8 cellular contexts compared by ENCODE assay signal in genomic region chr17:1725642-1726511, GRCh38. TPM values are rescaled to one million over a fixed set of nuclear protein-coding genes. Genes with fewer than 3 reads are reported as not detected.
A peak's percentile ranks its signal among the peaks of the same experiment; 100 is the strongest.
DNase-seq lines count a peak whose midpoint lies in the region; ATAC-seq and TF ChIP-seq lines count a peak whose summit lies in the region.

No MANE protein-coding gene starts in this region.

- POLR2A ChIA-PET in SK-N-SH (lab: Yijun Ruan, JAX) = interaction anchor here (1.6 kb wide), 2 partner anchors 9 to 58 kb away, joined by 5 read pairs; no protein-coding TSS in a partner anchor
- POLR2A ChIA-PET in activated CD4-positive, alpha-beta memory T cell treated with anti-CD3 and anti-CD28 coated beads, Interleukin-2, amount 10 ng/mL, durations not matched to agents 7 days and 5 days (lab: Charles Lee) = interaction anchor here (0.7 to 5.5 kb wide), 4 partner anchors 11 to 578 kb away, joined by 3 to 56 read pairs (median 4); partner anchors contain the start of gene SRR

- DNase-seq in SK-N-SH = peak; percentile 20
- no peak for DNase-seq in activated CD4-positive, alpha-beta memory T cell treated with anti-CD3 and anti-CD28 coated beads, Interleukin-2, amount 10 ng/mL, durations not matched to agents 7 days and 5 days
- no peak for DNase-seq in smooth muscle cell (lab: John Stamatoyannopoulos, UW; ENCODE audit: unreplicated experiment)
- DNase-seq in NCI-H128 (lab: John Stamatoyannopoulos, UW; ENCODE audit: unreplicated experiment) = no peak

- H3K4me3 ChIP-seq in SK-N-SH (ENCODE audit: low read depth in 2 of 2, low read length in 1 of 2) = peak overlapping the region in 1 of 2 experiments; percentile 68; a peak in 1 of 4 replicates
- H3K4me3 ChIP-seq in iPS-18c (ENCODE audit: insufficient read depth, low read depth, low read length) = peak overlapping the region; percentile 71; the same call in 1 of the 2 replicates
- H3K4me3 ChIP-seq in smooth muscle cell = no peak overlapping the region

- H3K9ac ChIP-seq in SK-N-SH (no peak overlapping the region), smooth muscle cell (ENCODE audit: low read depth) (no peak overlapping the region)

- H3K4me3 Mint-ChIP-seq in activated CD4-positive, alpha-beta memory T cell treated with anti-CD3 and anti-CD28 coated beads, Interleukin-2, amount 10 ng/mL, durations not matched to agents 7 days and 5 days = peak overlapping the region; percentile 72

- H3K27me3 ChIP-seq in SK-N-SH (ENCODE audit: insufficient read depth) (no peaks in the 10 kb centered on the region), smooth muscle cell (ENCODE audit: low read depth) (no peaks in the 10 kb centered on the region)

- no peaks in the 10 kb centered on the region for H3K27me3 Mint-ChIP-seq in activated CD4-positive, alpha-beta memory T cell treated with anti-CD3 and anti-CD28 coated beads, Interleukin-2, amount 10 ng/mL, durations not matched to agents 7 days and 5 days

- no peak for TF ChIP-seq RAD21 in SK-N-SH (IDR thresholded peaks at IDR 0.05; ENCODE audit: low read length)

- H4K20me1 ChIP-seq in SK-N-SH (ENCODE audit: insufficient read depth) (no peaks in the 10 kb centered on the region), smooth muscle cell (ENCODE audit: low read depth) (no peaks in the 10 kb centered on the region)

- peaks cover 16% of the 10 kb centered on the region for H3K36me3 Mint-ChIP-seq in activated CD4-positive, alpha-beta memory T cell treated with anti-CD3 and anti-CD28 coated beads, Interleukin-2, amount 10 ng/mL, durations not matched to agents 7 days and 5 days (ENCODE audit: low read depth)

- no peak for ATAC-seq in SK-N-SH treated with all-trans-retinoic acid at 6 μM for 48 hours
- ATAC-seq in HG02884 (IDR thresholded peaks at IDR 0.05; ENCODE audit: unreplicated experiment) = no peak
- ATAC-seq in HG02852 (IDR thresholded peaks at IDR 0.05; ENCODE audit: unreplicated experiment) = no peak

- H3F3A ChIP-seq in SK-N-SH (replicated peaks; ENCODE audit: insufficient read depth) (peaks cover 10% of the 10 kb centered on the region), smooth muscle cell (ENCODE audit: low read depth) (peaks cover 3% of the 10 kb centered on the region)

- H3K9me3 Mint-ChIP-seq in activated CD4-positive, alpha-beta memory T cell treated with anti-CD3 and anti-CD28 coated beads, Interleukin-2, amount 10 ng/mL, durations not matched to agents 7 days and 5 days = no peaks in the 10 kb centered on the region

- H3K9me3 ChIP-seq in SK-N-SH (no peaks in the 10 kb centered on the region), iPS-18c (ENCODE audit: control insufficient read depth, insufficient read depth, low read length) (no peaks in the 10 kb centered on the region), smooth muscle cell (replicated peaks; ENCODE audit: low read depth) (no peaks in the 10 kb centered on the region)

- TF ChIP-seq CTCF in SK-N-SH (IDR thresholded peaks at IDR 0.05) (no peak), smooth muscle cell (IDR thresholded peaks at IDR 0.05; ENCODE audit: borderline replicate concordance, insufficient read depth, poor library complexity, severe bottlenecking) (no peak)

- CTCF ChIA-PET in SK-N-SH (lab: Yijun Ruan, JAX) = interaction anchor here (0.6 to 0.8 kb wide), 3 partner anchors 58 to 519 kb away, joined by 3 to 4 read pairs (median 4); no protein-coding TSS in a partner anchor
- CTCF ChIA-PET in activated CD4-positive, alpha-beta memory T cell treated with anti-CD3 and anti-CD28 coated beads, Interleukin-2, amount 10 ng/mL, durations not matched to agents 7 days and 5 days (lab: Charles Lee) = no interaction called here

- H2AFZ ChIP-seq in SK-N-SH (ENCODE audit: low read depth) (no peak overlapping the region), smooth muscle cell (ENCODE audit: low read depth) (no peak overlapping the region)

- peaks cover 45% of the 10 kb centered on the region for H3K4me1 Mint-ChIP-seq in activated CD4-positive, alpha-beta memory T cell treated with anti-CD3 and anti-CD28 coated beads, Interleukin-2, amount 10 ng/mL, durations not matched to agents 7 days and 5 days

- H3K27ac Mint-ChIP-seq in activated CD4-positive, alpha-beta memory T cell treated with anti-CD3 and anti-CD28 coated beads, Interleukin-2, amount 10 ng/mL, durations not matched to agents 7 days and 5 days = peak overlapping the region; percentile 47

- H3K79me2 ChIP-seq in SK-N-SH (ENCODE audit: insufficient read depth) = peaks cover 4% of the 10 kb centered on the region; the same call in 1 of the 2 replicates
- no peaks in the 10 kb centered on the region for H3K79me2 ChIP-seq in smooth muscle cell (ENCODE audit: low read depth)

- H3K4me2 ChIP-seq in SK-N-SH (peak overlapping the region; percentile 98), smooth muscle cell (peak overlapping the region; percentile 96)

- H3K36me3 ChIP-seq in SK-N-SH (replicated peaks in 1 of 2; ENCODE audit: control insufficient read depth in 1 of 2, insufficient read depth in 2 of 2, low read length in 1 of 2) (peaks cover 0 to 31% of the 10 kb centered on the region in 2 experiments), smooth muscle cell (ENCODE audit: low read depth) (no peaks in the 10 kb centered on the region)

- no peaks in the 10 kb centered on the region for H3K9me2 ChIP-seq in SK-N-SH

- TF ChIP-seq EP300 in SK-N-SH (IDR thresholded peaks at IDR 0.05; ENCODE audit: borderline replicate concordance in 1 of 2, low read depth in 1 of 2, low read length in 1 of 2) = no peak

- H3K4me1 ChIP-seq in SK-N-SH (ENCODE audit: control insufficient read depth in 1 of 2, insufficient read depth in 2 of 2, low read depth in 1 of 2, low read length in 1 of 2) (peaks cover 0 to 8% of the 10 kb centered on the region in 2 experiments; a peak in 2 of 4 replicates), smooth muscle cell (ENCODE audit: low read depth) (peaks cover 5% of the 10 kb centered on the region)

- H3K27ac ChIP-seq in SK-N-SH (ENCODE audit: low read depth in 2 of 2, low read length in 1 of 2) = no peak overlapping the region
- H3K27ac ChIP-seq in smooth muscle cell (ENCODE audit: low read depth) = no peak overlapping the region

- WGBS in SK-N-SH (ENCODE audit: low lambda C conversion rate) = 96% methylated on average over 34 of the region's 54 CpGs
- 97% methylated on average over 54 of the region's 54 CpGs for WGBS in smooth muscle cell (ENCODE audit: low lambda C conversion rate)

TF ChIP-seq in SK-N-SH, 30 proteins besides CTCF, POLR2A, EP300 and RAD21:
- TF ChIP-seq ELF1 (IDR thresholded peaks at IDR 0.05) (no peak), GATA2 (CRISPR knock-in tag; IDR thresholded peaks at IDR 0.05) (no peak), SIN3A (IDR thresholded peaks at IDR 0.05; ENCODE audit: borderline replicate concordance, low read depth, low read length) (no peak), FOXJ3 (CRISPR knock-in tag; IDR thresholded peaks at IDR 0.05) (no peak)

TF ChIP-seq in SK-N-SH treated with all-trans-retinoic acid at 6 μM for 48 hours, 23 proteins besides CTCF, POLR2A, EP300 and RAD21 (continues in another document):
- no peak for TF ChIP-seq SNAI2 (CRISPR knock-in tag; IDR thresholded peaks at IDR 0.05)
- TF ChIP-seq ESRRG (CRISPR knock-in tag; IDR thresholded peaks at IDR 0.05) = no peak

RNA-seq across cellular contexts. Expression of gene WDR81, which starts 1.4 kb away (rescaled TPM):
- polyA plus RNA-seq in SK-N-SH (2012; rRNA removed) (7.2 and 9.3 TPM in 2 replicates), smooth muscle cell (9.7 TPM in 2 replicates)
- 2.4 and 4.3 TPM in 2 replicates for polyA plus RNA-seq in SK-N-SH (2012; cell fraction: cytosol; rRNA removed)
- 30.4 and 32.0 TPM in 2 replicates for polyA plus RNA-seq in SK-N-SH (2012; cell fraction: nucleus; rRNA removed)
- 10 to 100 TPM; 33.3 to 35.1 TPM for total RNA-seq in activated CD4-positive, alpha-beta memory T cell treated with anti-CD3 and anti-CD28 coated beads, Interleukin-2, amount 10 ng/mL, durations not matched to agents 7 days and 5 days
- total RNA-seq in smooth muscle cell = 5.6 and 5.7 TPM in 2 replicates

RNA-seq across cellular contexts. Expression of gene TLCD2, which starts 15.7 kb away (rescaled TPM):
- polyA plus RNA-seq in SK-N-SH (2012; rRNA removed) = 1.3 and 1.9 TPM in 2 replicates
- 1.7 and 1.9 TPM in 2 replicates for polyA plus RNA-seq in SK-N-SH (2012; cell fraction: cytosol; rRNA removed)
- 1.4 and 2.0 TPM in 2 replicates for polyA plus RNA-seq in SK-N-SH (2012; cell fraction: nucleus; rRNA removed)
- total RNA-seq in activated CD4-positive, alpha-beta memory T cell treated with anti-CD3 and anti-CD28 coated beads, Interleukin-2, amount 10 ng/mL, durations not matched to agents 7 days and 5 days = under 1 TPM; 0.65 to 0.75 TPM
- total RNA-seq in smooth muscle cell = 2.5 and 3.4 TPM in 2 replicates
- polyA plus RNA-seq in smooth muscle cell = 1.9 and 3.6 TPM in 2 replicates

RNA-seq across cellular contexts. Expression of gene SERPINF2, which starts 16.8 kb away (rescaled TPM):
- polyA plus RNA-seq in SK-N-SH (2012; rRNA removed) = 0.16 and 0.26 TPM in 2 replicates
- 0.05 and 0.18 TPM in 2 replicates for polyA plus RNA-seq in SK-N-SH (2012; cell fraction: cytosol; rRNA removed)
- polyA plus RNA-seq in SK-N-SH (2012; cell fraction: nucleus; rRNA removed) = 1.0 and 1.5 TPM in 2 replicates
- under 1 TPM; 0.23 to 0.55 TPM for total RNA-seq in activated CD4-positive, alpha-beta memory T cell treated with anti-CD3 and anti-CD28 coated beads, Interleukin-2, amount 10 ng/mL, durations not matched to agents 7 days and 5 days
- total RNA-seq in smooth muscle cell = 0.18 and 0.36 TPM in 2 replicates
- polyA plus RNA-seq in smooth muscle cell = 0.22 and 0.66 TPM in 2 replicates

RNA-seq across cellular contexts. Expression of gene SERPINF1, which starts 36.0 kb away (rescaled TPM):
- polyA plus RNA-seq in SK-N-SH (2012; rRNA removed) (380 and 392 TPM in 2 replicates), smooth muscle cell (370 and 498 TPM in 2 replicates)
- 248 and 316 TPM in 2 replicates for polyA plus RNA-seq in SK-N-SH (2012; cell fraction: cytosol; rRNA removed)
- polyA plus RNA-seq in SK-N-SH (2012; cell fraction: nucleus; rRNA removed) = 275 and 299 TPM in 2 replicates
- total RNA-seq in activated CD4-positive, alpha-beta memory T cell treated with anti-CD3 and anti-CD28 coated beads, Interleukin-2, amount 10 ng/mL, durations not matched to agents 7 days and 5 days = not detected
- total RNA-seq in smooth muscle cell = 645 and 778 TPM in 2 replicates

RNA-seq across cellular contexts. Expression of gene PRPF8, which starts 41.2 kb away (rescaled TPM):
- 123 and 149 TPM in 2 replicates for polyA plus RNA-seq in SK-N-SH (2012; rRNA removed)
- polyA plus RNA-seq in SK-N-SH (2012; cell fraction: cytosol; rRNA removed) = 54.5 and 84.1 TPM in 2 replicates
- 251 and 315 TPM in 2 replicates for polyA plus RNA-seq in SK-N-SH (2012; cell fraction: nucleus; rRNA removed)
- total RNA-seq in activated CD4-positive, alpha-beta memory T cell treated with anti-CD3 and anti-CD28 coated beads, Interleukin-2, amount 10 ng/mL, durations not matched to agents 7 days and 5 days = 100 to 1,000 TPM; 264 to 267 TPM
- total RNA-seq in smooth muscle cell = 99.7 and 111 TPM in 2 replicates
- polyA plus RNA-seq in smooth muscle cell = 129 and 135 TPM in 2 replicates
